In the genomic region with DNA sequence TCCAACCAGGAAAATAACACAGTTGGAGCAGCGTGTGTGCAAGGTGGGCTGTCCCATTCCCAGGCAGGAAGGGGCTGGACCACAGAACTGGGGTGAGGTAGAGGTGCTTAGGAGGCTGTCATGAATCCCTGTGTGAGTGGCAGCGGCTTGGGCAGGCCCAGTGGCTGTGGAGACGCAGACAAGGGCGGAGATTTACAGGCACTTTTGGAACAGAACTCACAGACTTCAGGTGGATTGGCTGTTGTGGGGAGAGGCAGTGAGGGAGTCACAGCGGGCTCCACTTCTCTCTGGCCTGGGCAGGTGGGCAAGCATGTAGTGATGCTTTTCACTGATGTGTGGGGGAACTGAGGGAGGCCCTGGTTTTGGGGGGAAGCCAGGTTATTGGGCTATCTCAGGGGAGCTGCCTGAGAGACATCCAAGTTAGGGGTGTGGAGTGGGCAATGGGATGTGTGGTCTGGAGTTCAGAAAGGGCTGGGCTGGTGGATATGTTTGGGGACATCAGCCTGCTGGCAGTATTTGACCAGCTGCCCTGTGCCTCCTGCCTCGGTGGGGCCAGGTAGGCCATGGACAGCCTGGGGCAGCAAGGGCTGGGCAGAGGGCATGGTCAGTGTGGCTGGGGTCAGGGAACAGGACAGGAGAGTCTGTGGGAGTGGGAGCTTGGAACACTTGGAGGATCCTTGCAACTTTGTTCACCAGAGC, we compare ENCODE assay signal across 23 cellular contexts. TPM values are rescaled to one million over a fixed set of nuclear protein-coding genes. Genes with fewer than 3 reads are reported as not detected.
DNase-seq lines count a peak whose midpoint lies in the region; TF ChIP-seq lines count a peak whose summit lies in the region.
"Had no signal": no experiment of that assay in that cellular context is flagged by ENCODE, and none has a peak within 500 bp of the region (broad histone marks: within the 10 kb centered on the region; RNA-seq: fewer than 3 reads in every experiment).

No MANE protein-coding gene starts in this region.

- no peak overlapping the region for H3K9ac ChIP-seq in neural progenitor cell

- no peaks in the 10 kb centered on the region for H3K4me1 Mint-ChIP-seq in neural progenitor cell
- H3K4me1 Mint-ChIP-seq: CD4-positive, CD25-positive, alpha-beta regulatory T cell; CD8-positive, alpha-beta memory T cell had no signal

- H3K27me3 Mint-ChIP-seq in neural progenitor cell (ENCODE audit: insufficient read depth, low read depth): peaks cover 10% of the 10 kb centered on the region
- H3K27me3 Mint-ChIP-seq: CD4-positive, CD25-positive, alpha-beta regulatory T cell had no signal

- no peak for TF ChIP-seq CTCF in esophagus muscularis mucosa (IDR thresholded peaks at IDR 0.05)
- no peak for TF ChIP-seq CTCF in lower leg skin (IDR thresholded peaks at IDR 0.05)
- no peak for TF ChIP-seq CTCF in osteoblast (IDR thresholded peaks at IDR 0.05; ENCODE audit: extremely low read depth, low read depth, low read length)
- no peak for TF ChIP-seq CTCF in testis (IDR thresholded peaks at IDR 0.05)
- TF ChIP-seq CTCF in neural progenitor cell (IDR thresholded peaks at IDR 0.05): no peak

- peaks cover 79% of the 10 kb centered on the region for H3K9me3 Mint-ChIP-seq in neural progenitor cell

- 63% methylated on average over 6 of the region's 6 CpGs for WGBS in esophagus muscularis mucosa
- WGBS in lower leg skin, 2 donors: 67 to 71% methylated on average over 6 of the region's 6 CpGs
- 79% methylated on average over 6 of the region's 6 CpGs for WGBS in testis, 2 donors

- no peak overlapping the region for H3K4me3 Mint-ChIP-seq in neural progenitor cell
- H3K4me3 Mint-ChIP-seq: CD4-positive, CD25-positive, alpha-beta regulatory T cell; CD8-positive, alpha-beta memory T cell had no signal

- H3K79me2 ChIP-seq in osteoblast (ENCODE audit: insufficient read depth, low read length) (no peaks in the 10 kb centered on the region), neural progenitor cell (ENCODE audit: low read depth) (no peaks in the 10 kb centered on the region)

- H2AFZ ChIP-seq in osteoblast (ENCODE audit: low read length) (no peak overlapping the region), neural progenitor cell (replicated peaks) (no peak overlapping the region)

- H3K36me3 ChIP-seq in esophagus muscularis mucosa: no peaks in the 10 kb centered on the region
- H3K36me3 ChIP-seq in osteoblast (ENCODE audit: insufficient read depth, low read length): no peaks in the 10 kb centered on the region
- H3K36me3 ChIP-seq in testis (ENCODE audit: low read depth, missing control alignments): no peaks in the 10 kb centered on the region
- no peaks in the 10 kb centered on the region for H3K36me3 ChIP-seq in neural progenitor cell
- H3K36me3 ChIP-seq: BE2C had no signal

- H3K27me3 ChIP-seq in esophagus muscularis mucosa (peaks cover 0 to 29% (median 0%) of the 10 kb centered on the region in 4 donors), osteoblast (ENCODE audit: insufficient read depth, low read length) (no peaks in the 10 kb centered on the region), testis (no peaks in the 10 kb centered on the region), neural progenitor cell (no peaks in the 10 kb centered on the region)
- H3K27me3 ChIP-seq: BE2C had no signal

- no peak overlapping the region for H3K27ac ChIP-seq in esophagus muscularis mucosa (replicated peaks in 1 of 4)
- no peak overlapping the region for H3K27ac ChIP-seq in osteoblast (ENCODE audit: low read depth, low read length)
- H3K27ac ChIP-seq in testis: no peak overlapping the region
- no peak overlapping the region for H3K27ac ChIP-seq in neural progenitor cell
- H3K27ac ChIP-seq: HL-60 had no signal

- H4K20me1 ChIP-seq in osteoblast (ENCODE audit: insufficient read depth, low read length) (no peaks in the 10 kb centered on the region), neural progenitor cell (ENCODE audit: low read depth) (no peaks in the 10 kb centered on the region)

- no peaks in the 10 kb centered on the region for H3K9me3 ChIP-seq in esophagus muscularis mucosa
- no peaks in the 10 kb centered on the region for H3K9me3 ChIP-seq in osteoblast (ENCODE audit: low read depth, low read length)
- no peaks in the 10 kb centered on the region for H3K9me3 ChIP-seq in testis
- peaks cover 11% of the 10 kb centered on the region for H3K9me3 ChIP-seq in neural progenitor cell (ENCODE audit: low read depth)
- H3K9me3 ChIP-seq: BE2C had no signal

- TF ChIP-seq EP300 in esophagus muscularis mucosa (IDR thresholded peaks at IDR 0.05): no peak

- intact Hi-C loops in esophagus muscularis mucosa (cut with DNase I): no loop called here
- intact Hi-C loops in lower leg skin (cut with DNase I; ENCODE audit: low total_unique reads): no loop called here
- intact Hi-C loops in testis (cut with DNase I; ENCODE audit: low total_unique reads): no loop called here

- no peaks in the 10 kb centered on the region for H3K36me3 Mint-ChIP-seq in neural progenitor cell
- H3K36me3 Mint-ChIP-seq: CD4-positive, CD25-positive, alpha-beta regulatory T cell; CD8-positive, alpha-beta memory T cell had no signal

- TF ChIP-seq POLR2A in esophagus muscularis mucosa (IDR thresholded peaks at IDR 0.05; ENCODE audit: low read depth) (no peak), lower leg skin (IDR thresholded peaks at IDR 0.05) (no peak), testis (IDR thresholded peaks at IDR 0.05) (no peak)

- H3K4me2 ChIP-seq in osteoblast (ENCODE audit: insufficient read depth, low read length) (no peak overlapping the region), neural progenitor cell (no peak overlapping the region)

- no peak overlapping the region for H3K27ac Mint-ChIP-seq in neural progenitor cell
- H3K27ac Mint-ChIP-seq: CD4-positive, CD25-positive, alpha-beta regulatory T cell; CD8-positive, alpha-beta memory T cell had no signal

- H3K4me3 ChIP-seq in esophagus muscularis mucosa (no peak overlapping the region), lower leg skin (ENCODE audit: low read depth, poor library complexity, severe bottlenecking) (no peak overlapping the region), osteoblast (ENCODE audit: insufficient read depth, low read length) (no peak overlapping the region), testis (no peak overlapping the region), neural progenitor cell (no peak overlapping the region)
- H3K4me3 ChIP-seq: GM12878 had no signal

- no peaks in the 10 kb centered on the region for H3K4me1 ChIP-seq in esophagus muscularis mucosa
- H3K4me1 ChIP-seq in osteoblast (ENCODE audit: insufficient read depth, low read length): no peaks in the 10 kb centered on the region
- no peaks in the 10 kb centered on the region for H3K4me1 ChIP-seq in testis
- H3K4me1 ChIP-seq in neural progenitor cell: no peaks in the 10 kb centered on the region
- H3K4me1 ChIP-seq: BE2C had no signal

- H3F3A ChIP-seq in neural progenitor cell (ENCODE audit: low read depth): no peaks in the 10 kb centered on the region

- DNase-seq in esophagus muscularis mucosa (ENCODE audit: extremely low spot score) (peak; percentile 88), lower leg skin (ENCODE audit: low spot score in 2 of 2) (peak; percentile 4 to 71), osteoblast (ENCODE audit: insufficient read length, low spot score, missing footprints) (peak; percentile 44), testis (peak; percentile 7), amniotic stem cell (lab: John Stamatoyannopoulos, UW) (no peak), neural progenitor cell (ENCODE audit: low spot score) (no peak), putamen (ENCODE audit: low spot score) (no peak), NCI-H226 (no peak)
- DNase-seq: ACHN; BE2C; C1 segment of cervical spinal cord; CD4-positive, CD25-positive, alpha-beta regulatory T cell; CD8-positive, alpha-beta memory T cell; COR-L47; DMS 273 treated with DMSO at 0.1 percent for 48 hours; DMS53; DND-41; EL; GOT3; H7 had no signal

RNA-seq across cellular contexts. Expression of gene ZNF492, which starts 27.0 kb away (rescaled TPM):
- under 1 TPM; under 0.01 to 0.42 (median 0.15) TPM for total RNA-seq in esophagus muscularis mucosa
- total RNA-seq in lower leg skin: under 1 TPM; 0.08 to 0.84 (median 0.23) TPM
- 0.29 and 0.36 TPM in 2 replicates for total RNA-seq in osteoblast
- total RNA-seq in testis: 1 to 10 TPM; 2.7 to 3.3 TPM
- polyA plus RNA-seq in testis (ENCODE audit: insufficient read depth, low read depth, low replicate concordance): 1.2 TPM
- not detected in 2 replicates for total RNA-seq in neural progenitor cell (ENCODE audit: low replicate concordance)
- total RNA-seq: GM12878, H7, HT1080 had no signal
- polyA plus RNA-seq: GM12878 had no signal

Comparison
In these comparisons a context has a peak if more than half of its experiments do, and no peak if none do; other contexts are left out.
1. DNase-seq: peak in esophagus muscularis mucosa (single experiment), lower leg skin (2 of 2), osteoblast (single experiment) and testis (single experiment); none in amniotic stem cell (single experiment), neural progenitor cell (single experiment), putamen (single experiment) and NCI-H226 (single experiment).